In genomic region chr9:89507626-89508025, GRCh38 we compare ENCODE assay signal across 19 cellular contexts. TPM values are rescaled to one million over a fixed set of nuclear protein-coding genes. Genes with fewer than 3 reads are reported as not detected.
DNase-seq lines count a peak whose midpoint lies in the region; ATAC-seq, FAIRE-seq and TF ChIP-seq lines count a peak whose summit lies in the region.
"Had no signal": no experiment of that assay in that cellular context is flagged by ENCODE, and none has a peak within 500 bp of the region (broad histone marks: within the 10 kb centered on the region; RNA-seq: fewer than 3 reads in every experiment).

No MANE protein-coding gene starts in this region.

- TF ChIP-seq CTCF in DND-41 (IDR thresholded peaks at IDR 0.05; ENCODE audit: borderline replicate concordance, extremely low read depth, low read length, poor library complexity, severe bottlenecking), result no peak
- no peak for TF ChIP-seq CTCF in mucosa of descending colon (IDR thresholded peaks at IDR 0.05)
- TF ChIP-seq CTCF in ovary (IDR thresholded peaks at IDR 0.05), result no peak

- H3K27me3 Mint-ChIP-seq in T-helper 2 cell treated with Interferon-gamma antibody and Interleukin-4, amounts not matched to agents 5 μg/mL and 100 μg/mL, for 36 hours (ENCODE audit: low read depth), result no peaks in the 10 kb centered on the region

- no peak for TF ChIP-seq POLR2A in ovary (IDR thresholded peaks at IDR 0.05)

- peak overlapping the region; percentile 54 for H3K27ac ChIP-seq in DND-41 (ENCODE audit: low read length)
- H3K27ac ChIP-seq in ovary, result no peak overlapping the region
- no peak overlapping the region for H3K27ac ChIP-seq in small intestine (ENCODE audit: low read depth in 1 of 2, low read length in 1 of 2)
- H3K27ac ChIP-seq: left ventricle myocardium inferior, right lobe of liver had no signal

- peak; percentile 61 for DNase-seq in DND-41
- DNase-seq in T-helper 2 cell treated with Interferon-gamma antibody and Interleukin-4, amounts not matched to agents 5 μg/mL and 100 μg/mL, for 36 hours (ENCODE audit: low spot score), result no peak
- DNase-seq in mucosa of descending colon, result no peak
- no peak for DNase-seq in ovary
- DNase-seq in small intestine, result no peak
- DNase-seq: aorta; cortex of kidney; H7; hypothalamus; left ventricle myocardium inferior; NCI-H187; NCI-H774; nephron progenitor cell; right lobe of liver; RPMI8226; stimulated activated naive CD4-positive, alpha-beta T cell treated with Interleukin-2 at 50 U/mL for 16 hours; T-helper 9 cell had no signal

- ATAC-seq in DND-41 (ENCODE audit: insufficient read depth, low read depth) (peak; percentile 86), GM19463 (IDR thresholded peaks at IDR 0.05; ENCODE audit: unreplicated experiment) (peak; percentile 53), mucosa of descending colon (peak; percentile 64), GM19452 (IDR thresholded peaks at IDR 0.05; ENCODE audit: unreplicated experiment) (no peak)
- ATAC-seq: right lobe of liver had no signal

- H3K36me3 Mint-ChIP-seq in T-helper 2 cell treated with Interferon-gamma antibody and Interleukin-4, amounts not matched to agents 5 μg/mL and 100 μg/mL, for 36 hours (ENCODE audit: low read depth), result no peaks in the 10 kb centered on the region

- FAIRE-seq in small intestine (lab: Jason Lieb, UNC), result no peak

- H3K9ac ChIP-seq in DND-41 (ENCODE audit: low read depth, low read length), result no peak overlapping the region

- no peaks in the 10 kb centered on the region for H4K20me1 ChIP-seq in DND-41 (ENCODE audit: insufficient read depth, low read length)

- H3K4me1 ChIP-seq in DND-41 (ENCODE audit: insufficient read depth, low read length), result peaks cover 53% of the 10 kb centered on the region
- H3K4me1 ChIP-seq in mucosa of descending colon (ENCODE audit: low read depth), result peaks cover 4% of the 10 kb centered on the region
- H3K4me1 ChIP-seq in ovary (ENCODE audit: insufficient read depth), result peaks cover 3% of the 10 kb centered on the region
- no peaks in the 10 kb centered on the region for H3K4me1 ChIP-seq in small intestine (ENCODE audit: control insufficient read depth in 2 of 2, insufficient read depth in 1 of 2, low read depth in 1 of 2, low read length in 1 of 2)
- H3K4me1 ChIP-seq: right lobe of liver had no signal

- no peak overlapping the region for H2AFZ ChIP-seq in DND-41 (ENCODE audit: low read depth, low read length)

- no peaks in the 10 kb centered on the region for H3K9me3 Mint-ChIP-seq in T-helper 2 cell treated with Interferon-gamma antibody and Interleukin-4, amounts not matched to agents 5 μg/mL and 100 μg/mL, for 36 hours

- H3K79me2 ChIP-seq in DND-41 (ENCODE audit: insufficient read depth, low read length), result no peaks in the 10 kb centered on the region

- no peak overlapping the region for H3K4me3 ChIP-seq in DND-41 (ENCODE audit: low read depth in 1 of 2, low read length in 2 of 2)
- H3K4me3 ChIP-seq in mucosa of descending colon, result no peak overlapping the region
- H3K4me3 ChIP-seq in ovary, result no peak overlapping the region
- no peak overlapping the region for H3K4me3 ChIP-seq in small intestine (ENCODE audit: low read depth in 1 of 2, low read length in 2 of 2)
- H3K4me3 ChIP-seq: left ventricle myocardium inferior, right lobe of liver had no signal

- 85 to 90% (median 90%) methylated on average over 4 of the region's 4 CpGs for WGBS in ovary, 3 donors
- WGBS in small intestine, 3 donors, result 68 to 82% (median 80%) methylated on average over 4 of the region's 4 CpGs

- H3K27me3 ChIP-seq in DND-41 (ENCODE audit: insufficient read depth, low read length, poor library complexity), result no peaks in the 10 kb centered on the region
- no peaks in the 10 kb centered on the region for H3K27me3 ChIP-seq in ovary
- H3K27me3 ChIP-seq in small intestine (ENCODE audit: control insufficient read depth in 2 of 2, insufficient read depth in 2 of 2, low read length in 2 of 2), result no peaks in the 10 kb centered on the region
- H3K27me3 ChIP-seq: right lobe of liver had no signal

- H3K4me2 ChIP-seq in DND-41 (ENCODE audit: insufficient read depth, low read length), result peak overlapping the region; percentile 4; the same call in 1 of the 2 replicates

- H3K9me3 ChIP-seq in DND-41 (ENCODE audit: insufficient read depth, low read length, severe bottlenecking), result no peaks in the 10 kb centered on the region
- H3K9me3 ChIP-seq in mucosa of descending colon, result no peaks in the 10 kb centered on the region
- H3K9me3 ChIP-seq in ovary, result no peaks in the 10 kb centered on the region
- no peaks in the 10 kb centered on the region for H3K9me3 ChIP-seq in small intestine (ENCODE audit: control insufficient read depth, low read depth)
- H3K9me3 ChIP-seq: left ventricle myocardium inferior, right lobe of liver had no signal

- TF ChIP-seq EP300 in ovary (IDR thresholded peaks at IDR 0.05), result no peak

- H3K36me3 ChIP-seq in DND-41 (ENCODE audit: insufficient read depth, low read length) (no peaks in the 10 kb centered on the region), mucosa of descending colon (ENCODE audit: low read depth) (no peaks in the 10 kb centered on the region), ovary (no peaks in the 10 kb centered on the region), small intestine (ENCODE audit: control insufficient read depth in 2 of 2, insufficient read depth in 2 of 2, low read length in 2 of 2) (no peaks in the 10 kb centered on the region)
- H3K36me3 ChIP-seq: left ventricle myocardium inferior, right lobe of liver had no signal

- intact Hi-C loops in mucosa of descending colon (cut with DNase I, micrococcal nuclease), result no loop called here
- intact Hi-C loops in ovary (cut with DNase I), result no loop called here

- peak overlapping the region; percentile 14 for H3K4me3 Mint-ChIP-seq in T-helper 2 cell treated with Interferon-gamma antibody and Interleukin-4, amounts not matched to agents 5 μg/mL and 100 μg/mL, for 36 hours
- H3K4me3 Mint-ChIP-seq: nephron progenitor cell had no signal

- peaks cover 68% of the 10 kb centered on the region for H3K4me1 Mint-ChIP-seq in T-helper 2 cell treated with Interferon-gamma antibody and Interleukin-4, amounts not matched to agents 5 μg/mL and 100 μg/mL, for 36 hours (ENCODE audit: low read depth)

- peak overlapping the region; percentile 77 for H3K27ac Mint-ChIP-seq in T-helper 2 cell treated with Interferon-gamma antibody and Interleukin-4, amounts not matched to agents 5 μg/mL and 100 μg/mL, for 36 hours
- H3K27ac Mint-ChIP-seq: nephron progenitor cell had no signal

RNA-seq across cellular contexts. Expression of gene SEMA4D, which starts 9.7 kb away (rescaled TPM):
- total RNA-seq in mucosa of descending colon (10 to 100 TPM; 20.9 to 26.9 (median 23.1) TPM), ovary (10 to 100 TPM; 11.1 to 27.2 (median 17.9) TPM)
- polyA plus RNA-seq in ovary (10 to 100 TPM in 1 of 2 donors, 1 to 10 TPM in 1; 6.0 to 10.4 TPM), small intestine (1 to 10 TPM in 2 of 3 donors, under 1 TPM in 1; 0.67 to 8.8 (median 4.6) TPM)
